In the genomic region with DNA sequence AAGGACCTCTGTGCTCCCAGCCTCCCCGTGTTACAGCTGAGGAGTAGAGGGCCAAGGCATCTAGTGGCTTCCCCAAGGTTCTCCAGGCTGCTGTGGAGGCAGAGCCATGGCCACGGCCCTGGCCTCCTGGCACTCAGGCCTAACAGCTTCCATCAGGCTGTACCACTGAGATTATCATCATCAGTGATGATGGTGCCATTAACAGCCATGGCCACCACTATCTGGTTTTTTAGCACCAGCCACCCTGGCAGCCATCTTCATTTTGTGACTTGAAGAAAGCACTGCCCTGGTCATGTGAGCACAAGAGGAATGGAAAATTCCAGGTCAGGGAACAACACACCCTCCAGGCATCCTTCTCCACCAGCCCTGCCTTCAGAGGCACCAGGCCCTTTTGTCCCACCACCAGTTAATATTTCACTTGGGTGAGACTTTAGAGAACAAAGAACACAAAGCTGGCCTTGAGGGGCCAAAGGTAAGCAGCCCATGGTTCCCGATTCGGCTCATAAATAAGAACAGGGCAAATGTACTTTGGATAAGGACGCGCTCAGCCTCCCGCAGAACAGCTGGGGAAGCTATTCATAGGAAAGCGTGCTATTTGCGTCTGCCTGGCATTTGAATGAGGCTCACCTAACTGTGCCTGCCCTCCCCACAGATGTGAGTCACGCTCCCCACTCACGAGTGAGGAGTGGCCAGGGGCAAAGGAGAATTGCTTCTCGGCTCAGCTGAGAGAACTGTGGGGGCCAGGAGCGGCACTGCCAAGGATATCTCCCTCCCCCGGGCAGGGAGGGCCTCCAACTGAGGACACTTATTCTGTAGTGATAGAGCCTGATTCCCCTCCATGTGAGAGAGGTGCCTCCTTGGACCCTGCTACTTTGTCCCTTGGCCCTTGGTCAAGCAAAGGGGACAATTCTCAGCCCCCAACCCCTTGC, we compare ENCODE assay signal across 1 cellular context.
TF ChIP-seq lines count a peak whose summit lies in the region.

No MANE protein-coding gene starts in this region.

TF ChIP-seq in HepG2, 621 proteins besides CTCF, POLR2A, EP300 and RAD21 (continued from another document and continues in another):
- TF ChIP-seq, protein P1, sequence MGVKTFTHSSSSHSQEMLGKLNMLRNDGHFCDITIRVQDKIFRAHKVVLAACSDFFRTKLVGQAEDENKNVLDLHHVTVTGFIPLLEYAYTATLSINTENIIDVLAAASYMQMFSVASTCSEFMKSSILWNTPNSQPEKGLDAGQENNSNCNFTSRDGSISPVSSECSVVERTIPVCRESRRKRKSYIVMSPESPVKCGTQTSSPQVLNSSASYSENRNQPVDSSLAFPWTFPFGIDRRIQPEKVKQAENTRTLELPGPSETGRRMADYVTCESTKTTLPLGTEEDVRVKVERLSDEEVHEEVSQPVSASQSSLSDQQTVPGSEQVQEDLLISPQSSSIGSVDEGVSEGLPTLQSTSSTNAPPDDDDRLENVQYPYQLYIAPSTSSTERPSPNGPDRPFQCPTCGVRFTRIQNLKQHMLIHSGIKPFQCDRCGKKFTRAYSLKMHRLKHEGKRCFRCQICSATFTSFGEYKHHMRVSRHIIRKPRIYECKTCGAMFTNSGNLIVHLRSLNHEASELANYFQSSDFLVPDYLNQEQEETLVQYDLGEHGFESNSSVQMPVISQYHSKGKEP (CRISPR knock-in tag; IDR thresholded peaks at IDR 0.05) = no peak
- peak; percentile 96 for TF ChIP-seq MED1 (CRISPR knock-in tag; IDR thresholded peaks at IDR 0.05)
- TF ChIP-seq ZNF713 (CRISPR knock-in tag; IDR thresholded peaks at IDR 0.05) = no peak
- TF ChIP-seq HMG20B (CRISPR knock-in tag; conservative IDR thresholded peaks at IDR 0.05) = peak; percentile 83; the same call in 1 of the 2 replicates
- peak; percentile 68 for TF ChIP-seq POLR2AphosphoS5 (IDR thresholded peaks at IDR 0.05; ENCODE audit: low read depth, low read length)
- TF ChIP-seq RORA (CRISPR knock-in tag; IDR thresholded peaks at IDR 0.05) = no peak
- TF ChIP-seq GATAD2A (CRISPR knock-in tag; IDR thresholded peaks at IDR 0.05) = peak; percentile 96
- TF ChIP-seq, protein P2, sequence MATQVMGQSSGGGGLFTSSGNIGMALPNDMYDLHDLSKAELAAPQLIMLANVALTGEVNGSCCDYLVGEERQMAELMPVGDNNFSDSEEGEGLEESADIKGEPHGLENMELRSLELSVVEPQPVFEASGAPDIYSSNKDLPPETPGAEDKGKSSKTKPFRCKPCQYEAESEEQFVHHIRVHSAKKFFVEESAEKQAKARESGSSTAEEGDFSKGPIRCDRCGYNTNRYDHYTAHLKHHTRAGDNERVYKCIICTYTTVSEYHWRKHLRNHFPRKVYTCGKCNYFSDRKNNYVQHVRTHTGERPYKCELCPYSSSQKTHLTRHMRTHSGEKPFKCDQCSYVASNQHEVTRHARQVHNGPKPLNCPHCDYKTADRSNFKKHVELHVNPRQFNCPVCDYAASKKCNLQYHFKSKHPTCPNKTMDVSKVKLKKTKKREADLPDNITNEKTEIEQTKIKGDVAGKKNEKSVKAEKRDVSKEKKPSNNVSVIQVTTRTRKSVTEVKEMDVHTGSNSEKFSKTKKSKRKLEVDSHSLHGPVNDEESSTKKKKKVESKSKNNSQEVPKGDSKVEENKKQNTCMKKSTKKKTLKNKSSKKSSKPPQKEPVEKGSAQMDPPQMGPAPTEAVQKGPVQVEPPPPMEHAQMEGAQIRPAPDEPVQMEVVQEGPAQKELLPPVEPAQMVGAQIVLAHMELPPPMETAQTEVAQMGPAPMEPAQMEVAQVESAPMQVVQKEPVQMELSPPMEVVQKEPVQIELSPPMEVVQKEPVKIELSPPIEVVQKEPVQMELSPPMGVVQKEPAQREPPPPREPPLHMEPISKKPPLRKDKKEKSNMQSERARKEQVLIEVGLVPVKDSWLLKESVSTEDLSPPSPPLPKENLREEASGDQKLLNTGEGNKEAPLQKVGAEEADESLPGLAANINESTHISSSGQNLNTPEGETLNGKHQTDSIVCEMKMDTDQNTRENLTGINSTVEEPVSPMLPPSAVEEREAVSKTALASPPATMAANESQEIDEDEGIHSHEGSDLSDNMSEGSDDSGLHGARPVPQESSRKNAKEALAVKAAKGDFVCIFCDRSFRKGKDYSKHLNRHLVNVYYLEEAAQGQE (IDR thresholded peaks at IDR 0.05; ENCODE audit: borderline replicate concordance in 1 of 2, low read depth in 1 of 2, low read length in 2 of 2) = peak in 1 of 2 experiments; percentile 73; a peak in 2 of 4 replicates
- no peak for TF ChIP-seq ATAD3A (CRISPR knock-in tag; IDR thresholded peaks at IDR 0.05)
- 0 out of 2 replicates have a peak, but pooled peaks have one; percentile 66 for TF ChIP-seq ZNF296 (CRISPR knock-in tag; conservative IDR thresholded peaks at IDR 0.05)
- no peak for TF ChIP-seq MYNN (CRISPR knock-in tag; IDR thresholded peaks at IDR 0.05; ENCODE audit: low read depth)
- no peak for TF ChIP-seq ZIK1 (CRISPR knock-in tag; IDR thresholded peaks at IDR 0.05; ENCODE audit: borderline replicate concordance, low read depth)
- TF ChIP-seq STAG1 (CRISPR knock-in tag; IDR thresholded peaks at IDR 0.05) = no peak; the same call in 1 of the 2 replicates
- no peak for TF ChIP-seq NFE2L1 (CRISPR knock-in tag; IDR thresholded peaks at IDR 0.05; ENCODE audit: borderline replicate concordance)
- peak; percentile 30; the same call in 1 of the 2 replicates for TF ChIP-seq ZSCAN20 (CRISPR knock-in tag; IDR thresholded peaks at IDR 0.05; ENCODE audit: borderline replicate concordance)
- TF ChIP-seq ZNF792 (CRISPR knock-in tag; IDR thresholded peaks at IDR 0.05) = peak; percentile 27; the same call in 1 of the 2 replicates
- TF ChIP-seq ZNF574 (CRISPR knock-in tag; IDR thresholded peaks at IDR 0.05) = peak; percentile 68
- TF ChIP-seq, protein P3, sequence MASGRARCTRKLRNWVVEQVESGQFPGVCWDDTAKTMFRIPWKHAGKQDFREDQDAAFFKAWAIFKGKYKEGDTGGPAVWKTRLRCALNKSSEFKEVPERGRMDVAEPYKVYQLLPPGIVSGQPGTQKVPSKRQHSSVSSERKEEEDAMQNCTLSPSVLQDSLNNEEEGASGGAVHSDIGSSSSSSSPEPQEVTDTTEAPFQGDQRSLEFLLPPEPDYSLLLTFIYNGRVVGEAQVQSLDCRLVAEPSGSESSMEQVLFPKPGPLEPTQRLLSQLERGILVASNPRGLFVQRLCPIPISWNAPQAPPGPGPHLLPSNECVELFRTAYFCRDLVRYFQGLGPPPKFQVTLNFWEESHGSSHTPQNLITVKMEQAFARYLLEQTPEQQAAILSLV (CRISPR knock-in tag; IDR thresholded peaks at IDR 0.05; ENCODE audit: borderline replicate concordance) = no peak; the same call in 1 of the 2 replicates
- peak; percentile 28; the same call in 1 of the 2 replicates for TF ChIP-seq HMGXB3 (CRISPR knock-in tag; IDR thresholded peaks at IDR 0.05; ENCODE audit: borderline replicate concordance)
- TF ChIP-seq, protein P4, sequence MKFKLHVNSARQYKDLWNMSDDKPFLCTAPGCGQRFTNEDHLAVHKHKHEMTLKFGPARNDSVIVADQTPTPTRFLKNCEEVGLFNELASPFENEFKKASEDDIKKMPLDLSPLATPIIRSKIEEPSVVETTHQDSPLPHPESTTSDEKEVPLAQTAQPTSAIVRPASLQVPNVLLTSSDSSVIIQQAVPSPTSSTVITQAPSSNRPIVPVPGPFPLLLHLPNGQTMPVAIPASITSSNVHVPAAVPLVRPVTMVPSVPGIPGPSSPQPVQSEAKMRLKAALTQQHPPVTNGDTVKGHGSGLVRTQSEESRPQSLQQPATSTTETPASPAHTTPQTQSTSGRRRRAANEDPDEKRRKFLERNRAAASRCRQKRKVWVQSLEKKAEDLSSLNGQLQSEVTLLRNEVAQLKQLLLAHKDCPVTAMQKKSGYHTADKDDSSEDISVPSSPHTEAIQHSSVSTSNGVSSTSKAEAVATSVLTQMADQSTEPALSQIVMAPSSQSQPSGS (CRISPR knock-in tag; IDR thresholded peaks at IDR 0.05) = 0 out of 2 replicates have a peak, but pooled peaks have one; percentile 70
- no peak for TF ChIP-seq RBM39 (IDR thresholded peaks at IDR 0.05; ENCODE audit: low read depth, low read length, poor library complexity, severe bottlenecking)
- no peak for TF ChIP-seq ATRX (CRISPR knock-in tag; IDR thresholded peaks at IDR 0.05; ENCODE audit: borderline replicate concordance)
- TF ChIP-seq BORCS8-MEF2B (CRISPR knock-in tag; IDR thresholded peaks at IDR 0.05) = no peak; the same call in 1 of the 2 replicates
- TF ChIP-seq ZZZ3 (CRISPR knock-in tag; IDR thresholded peaks at IDR 0.05; ENCODE audit: borderline replicate concordance) = peak; percentile 82
- TF ChIP-seq U2AF2 (IDR thresholded peaks at IDR 0.05; ENCODE audit: low read depth, low read length) = no peak
- TF ChIP-seq ZNF484 (CRISPR knock-in tag; IDR thresholded peaks at IDR 0.05; ENCODE audit: borderline replicate concordance, low read depth) = no peak
- TF ChIP-seq ZNF724P (CRISPR knock-in tag; IDR thresholded peaks at IDR 0.05; ENCODE audit: borderline replicate concordance) = no peak
- TF ChIP-seq TFDP2 (CRISPR knock-in tag; IDR thresholded peaks at IDR 0.05) = no peak
- TF ChIP-seq ZNF343 (CRISPR knock-in tag; IDR thresholded peaks at IDR 0.05) = 0 out of 2 replicates have a peak, but pooled peaks have one; percentile 52
- TF ChIP-seq FOXA3 (CRISPR knock-in tag; IDR thresholded peaks at IDR 0.05) = peak; percentile 82
- TF ChIP-seq, protein P5, sequence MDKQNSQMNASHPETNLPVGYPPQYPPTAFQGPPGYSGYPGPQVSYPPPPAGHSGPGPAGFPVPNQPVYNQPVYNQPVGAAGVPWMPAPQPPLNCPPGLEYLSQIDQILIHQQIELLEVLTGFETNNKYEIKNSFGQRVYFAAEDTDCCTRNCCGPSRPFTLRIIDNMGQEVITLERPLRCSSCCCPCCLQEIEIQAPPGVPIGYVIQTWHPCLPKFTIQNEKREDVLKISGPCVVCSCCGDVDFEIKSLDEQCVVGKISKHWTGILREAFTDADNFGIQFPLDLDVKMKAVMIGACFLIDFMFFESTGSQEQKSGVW (CRISPR knock-in tag; IDR thresholded peaks at IDR 0.05; ENCODE audit: borderline replicate concordance) = no peak
